In the genomic region with DNA sequence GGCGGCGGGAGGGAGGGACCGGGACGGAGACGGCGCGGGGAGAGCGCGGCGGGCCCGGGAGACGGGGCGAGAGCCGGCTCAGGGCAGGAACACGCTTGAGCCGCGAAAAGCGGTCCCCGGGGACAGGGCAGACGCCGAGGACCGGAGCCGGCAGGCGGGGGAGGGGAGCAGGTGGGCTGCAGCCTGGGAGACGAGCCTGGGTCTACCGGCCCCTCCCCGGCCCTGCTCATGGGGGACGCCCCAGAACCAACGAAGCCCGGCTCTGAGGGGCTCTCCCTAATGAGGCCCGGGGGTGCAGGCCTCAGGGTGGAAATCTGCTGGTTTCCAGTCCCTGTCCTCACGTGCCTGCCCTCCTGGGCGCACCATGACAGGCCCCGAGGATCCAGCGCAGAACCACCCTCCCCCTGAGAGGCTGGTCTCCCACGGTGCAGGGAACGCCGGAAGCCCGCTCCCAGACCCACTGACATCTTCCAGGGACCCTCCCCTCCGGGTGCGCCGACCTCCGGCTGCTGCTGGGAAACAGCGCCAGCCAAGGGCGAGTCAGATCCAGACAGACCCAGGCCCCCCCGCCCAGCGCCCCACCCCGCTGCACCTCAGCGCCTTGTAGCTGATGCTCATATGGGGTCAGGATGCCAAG, we compare ENCODE assay signal across 1 cellular context.
TF ChIP-seq lines count a peak whose summit lies in the region.

No MANE protein-coding gene starts in this region.

TF ChIP-seq in GM23338, 12 proteins besides CTCF, POLR2A, EP300 and RAD21 (continued from another document):
- TF ChIP-seq, protein P1, sequence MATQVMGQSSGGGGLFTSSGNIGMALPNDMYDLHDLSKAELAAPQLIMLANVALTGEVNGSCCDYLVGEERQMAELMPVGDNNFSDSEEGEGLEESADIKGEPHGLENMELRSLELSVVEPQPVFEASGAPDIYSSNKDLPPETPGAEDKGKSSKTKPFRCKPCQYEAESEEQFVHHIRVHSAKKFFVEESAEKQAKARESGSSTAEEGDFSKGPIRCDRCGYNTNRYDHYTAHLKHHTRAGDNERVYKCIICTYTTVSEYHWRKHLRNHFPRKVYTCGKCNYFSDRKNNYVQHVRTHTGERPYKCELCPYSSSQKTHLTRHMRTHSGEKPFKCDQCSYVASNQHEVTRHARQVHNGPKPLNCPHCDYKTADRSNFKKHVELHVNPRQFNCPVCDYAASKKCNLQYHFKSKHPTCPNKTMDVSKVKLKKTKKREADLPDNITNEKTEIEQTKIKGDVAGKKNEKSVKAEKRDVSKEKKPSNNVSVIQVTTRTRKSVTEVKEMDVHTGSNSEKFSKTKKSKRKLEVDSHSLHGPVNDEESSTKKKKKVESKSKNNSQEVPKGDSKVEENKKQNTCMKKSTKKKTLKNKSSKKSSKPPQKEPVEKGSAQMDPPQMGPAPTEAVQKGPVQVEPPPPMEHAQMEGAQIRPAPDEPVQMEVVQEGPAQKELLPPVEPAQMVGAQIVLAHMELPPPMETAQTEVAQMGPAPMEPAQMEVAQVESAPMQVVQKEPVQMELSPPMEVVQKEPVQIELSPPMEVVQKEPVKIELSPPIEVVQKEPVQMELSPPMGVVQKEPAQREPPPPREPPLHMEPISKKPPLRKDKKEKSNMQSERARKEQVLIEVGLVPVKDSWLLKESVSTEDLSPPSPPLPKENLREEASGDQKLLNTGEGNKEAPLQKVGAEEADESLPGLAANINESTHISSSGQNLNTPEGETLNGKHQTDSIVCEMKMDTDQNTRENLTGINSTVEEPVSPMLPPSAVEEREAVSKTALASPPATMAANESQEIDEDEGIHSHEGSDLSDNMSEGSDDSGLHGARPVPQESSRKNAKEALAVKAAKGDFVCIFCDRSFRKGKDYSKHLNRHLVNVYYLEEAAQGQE (IDR thresholded peaks at IDR 0.05; ENCODE audit: unreplicated experiment) = no peak
- no peak for TF ChIP-seq EZH2phosphoT487 (IDR thresholded peaks at IDR 0.05; ENCODE audit: unreplicated experiment)
